Comparison of ENCODE assay signal across 9 cellular contexts in genomic region chr10:86536294-86536861, GRCh38. TPM values are rescaled to one million over a fixed set of nuclear protein-coding genes. Genes with fewer than 3 reads are reported as not detected.
DNase-seq lines count a peak whose midpoint lies in the region; ATAC-seq and TF ChIP-seq lines count a peak whose summit lies in the region.
"Had no signal": no experiment of that assay in that cellular context is flagged by ENCODE, and none has a peak within 500 bp of the region (broad histone marks: within the 10 kb centered on the region; RNA-seq: fewer than 3 reads in every experiment).

No MANE protein-coding gene starts in this region.

- H3K36me3 Mint-ChIP-seq in CD4-positive, alpha-beta T cell (ENCODE audit: low read depth) = no peaks in the 10 kb centered on the region
- H3K36me3 Mint-ChIP-seq: brain had no signal

- H3K9me3 Mint-ChIP-seq in CD4-positive, alpha-beta T cell = no peaks in the 10 kb centered on the region

- H3K4me1 ChIP-seq in colonic mucosa (peaks cover 4% of the 10 kb centered on the region), sigmoid colon (peaks cover 0 to 8% (median 3%) of the 10 kb centered on the region in 4 donors)

- peak; percentile 88 for ATAC-seq in CD4-positive, alpha-beta T cell (ENCODE audit: poor library complexity)
- ATAC-seq in GM19035 (IDR thresholded peaks at IDR 0.05; ENCODE audit: unreplicated experiment) = no peak

- H3K27me3 Mint-ChIP-seq in CD4-positive, alpha-beta T cell = no peaks in the 10 kb centered on the region

- H3K4me3 Mint-ChIP-seq in CD4-positive, alpha-beta T cell = peak overlapping the region; percentile 82

- peak; percentile 26 to 62 (median 46) for DNase-seq in CD4-positive, alpha-beta T cell
- peak; percentile 23 for DNase-seq in activated CD4-positive, CD25-positive, alpha-beta regulatory T cell treated with anti-CD3 and anti-CD28 coated beads, Interleukin-2, amount 50 U/mL, for 16 hours (ENCODE audit: low read depth, low spot score)
- DNase-seq in colonic mucosa (no peak), sigmoid colon (no peak), AML-193 (lab: John Stamatoyannopoulos, UW) (no peak), T1000 (lab: John Stamatoyannopoulos, UW) (no peak), NCI-H1048 (lab: John Stamatoyannopoulos, UW) (no peak)

- H3K27ac ChIP-seq in CD4-positive, alpha-beta T cell (ENCODE audit: low read depth, low read length) = no peak overlapping the region
- H3K27ac ChIP-seq in colonic mucosa (no peak overlapping the region), sigmoid colon (no peak overlapping the region)

- intact Hi-C loops in CD4-positive, alpha-beta T cell (cut with DNase I, micrococcal nuclease) = loop anchor here in 1 of 2 experiments (2.0 to 10.0 kb wide), 2 partner anchors 14 to 438 kb away; no protein-coding TSS in a partner anchor
- intact Hi-C loops in colonic mucosa (cut with DNase I) (no loop called here), sigmoid colon (cut with DNase I) (no loop called here)

- 36 to 81% methylated on average over 40 of the region's 40 CpGs for WGBS in sigmoid colon, 2 donors

- H3K9ac ChIP-seq in colonic mucosa (ENCODE audit: low read depth in 2 of 2, low read length in 2 of 2) = no peak overlapping the region

- POLR2A ChIA-PET in CD4-positive, alpha-beta T cell (lab: Charles Lee) = interaction anchor here (0.8 to 1.4 kb wide), 2 partner anchors 125 to 136 kb away, joined by 3 to 4 read pairs; no protein-coding TSS in a partner anchor

- H3K27me3 ChIP-seq in CD4-positive, alpha-beta T cell (ENCODE audit: control insufficient read depth, insufficient read depth, low read length) = no peaks in the 10 kb centered on the region
- H3K27me3 ChIP-seq in colonic mucosa (no peaks in the 10 kb centered on the region), sigmoid colon (no peaks in the 10 kb centered on the region)

- TF ChIP-seq EP300 in sigmoid colon (IDR thresholded peaks at IDR 0.05) = no peak

- TF ChIP-seq CTCF in CD4-positive, alpha-beta T cell (IDR thresholded peaks at IDR 0.05) = no peak
- TF ChIP-seq CTCF in colonic mucosa (IDR thresholded peaks at IDR 0.05) (no peak), sigmoid colon (IDR thresholded peaks at IDR 0.05) (no peak)

- CTCF ChIA-PET in CD4-positive, alpha-beta T cell (lab: Charles Lee) = no interaction called here

- peaks cover 30% of the 10 kb centered on the region for H3K4me1 Mint-ChIP-seq in CD4-positive, alpha-beta T cell (ENCODE audit: low read depth)
- H3K4me1 Mint-ChIP-seq: brain had no signal

- H3K9me3 ChIP-seq in CD4-positive, alpha-beta T cell (ENCODE audit: control insufficient read depth, low read length) = no peaks in the 10 kb centered on the region
- H3K9me3 ChIP-seq in colonic mucosa (no peaks in the 10 kb centered on the region), sigmoid colon (no peaks in the 10 kb centered on the region)

- no peak for TF ChIP-seq POLR2A in sigmoid colon (IDR thresholded peaks at IDR 0.05)

- H3K27ac Mint-ChIP-seq in CD4-positive, alpha-beta T cell = peak overlapping the region; percentile 91
- H3K27ac Mint-ChIP-seq: brain had no signal

- H3K36me3 ChIP-seq in colonic mucosa (no peaks in the 10 kb centered on the region), sigmoid colon (no peaks in the 10 kb centered on the region)

- peak overlapping the region; percentile 49 for H3K4me3 ChIP-seq in colonic mucosa
- peak overlapping the region in 3 of 4 donors; percentile 42 to 54 (median 53) for H3K4me3 ChIP-seq in sigmoid colon

RNA-seq across cellular contexts. Expression of gene WAPL, which starts 14.8 kb away (rescaled TPM):
- 10 to 100 TPM; 34.3 TPM for total RNA-seq in CD4-positive, alpha-beta T cell
- total RNA-seq in colonic mucosa (10 to 100 TPM; 32.7 to 33.9 TPM), sigmoid colon (10 to 100 TPM; 33.8 to 44.2 (median 37.0) TPM)
- 10 to 100 TPM; 15.0 to 18.8 (median 17.6) TPM for polyA plus RNA-seq in sigmoid colon

Comparison
In these comparisons a context has a peak if more than half of its experiments do, and no peak if none do; other contexts are left out.
1. DNase-seq: peak in CD4-positive, alpha-beta T cell (10 of 10) and activated CD4-positive, CD25-positive, alpha-beta regulatory T cell treated with anti-CD3 and anti-CD28 coated beads, Interleukin-2, amount 50 U/mL, for 16 hours (single experiment); none in colonic mucosa (single experiment), sigmoid colon (single experiment), AML-193 (0 of 2), T1000 (single experiment) and NCI-H1048 (single experiment).